10 cellular contexts compared by ENCODE assay signal in genomic region chr12:46659844-46660243, GRCh38.
A peak's percentile ranks its signal among the peaks of the same experiment; 100 is the strongest.
DNase-seq lines count a peak whose midpoint lies in the region; ATAC-seq and TF ChIP-seq lines count a peak whose summit lies in the region.
"Had no signal": no experiment of that assay in that cellular context is flagged by ENCODE, and none has a peak within 500 bp of the region (broad histone marks: within the 10 kb centered on the region; RNA-seq: fewer than 3 reads in every experiment).

No MANE protein-coding gene starts in this region.

- peak overlapping the region; percentile 50 for H3K27ac Mint-ChIP-seq in Calu3 (ENCODE audit: unreplicated experiment)
- peak overlapping the region in 1 of 8 donors; percentile 54 for H3K27ac Mint-ChIP-seq in CD8-positive, alpha-beta memory T cell

- H3K27ac ChIP-seq in esophagus (ENCODE audit: low read depth in 2 of 2, low read length in 1 of 2) (peak overlapping the region; percentile 49 to 65), psoas muscle (peak overlapping the region; percentile 80)
- no peak overlapping the region for H3K27ac ChIP-seq in CD8-positive, alpha-beta memory T cell (ENCODE audit: low read depth, low read length)

- intact Hi-C loops in Calu3 (cut with micrococcal nuclease; ENCODE audit: unreplicated experiment), result loop anchor here (2.0 to 5.0 kb wide), 4 partner anchors 167 to 318 kb away; no protein-coding TSS in a partner anchor
- intact Hi-C loops in psoas muscle (cut with DNase I), result loop anchor here (2.0 to 10.0 kb wide), 8 partner anchors 103 to 393 kb away; partner anchors contain the start of genes SLC38A2 (in 2 of the 2) and SLC38A1 (in 1 of the 2)

- H3K4me1 Mint-ChIP-seq in Calu3 (ENCODE audit: low read depth, unreplicated experiment), result peaks cover 47% of the 10 kb centered on the region
- peaks cover 19 to 24% (median 22%) of the 10 kb centered on the region in 3 donors for H3K4me1 Mint-ChIP-seq in CD8-positive, alpha-beta memory T cell

- H3K4me1 ChIP-seq in esophagus (ENCODE audit: control insufficient read depth in 2 of 2, insufficient read depth in 2 of 2, low read length in 1 of 2) (no peaks in the 10 kb centered on the region), psoas muscle (peaks cover 61% of the 10 kb centered on the region)
- H3K4me1 ChIP-seq in CD8-positive, alpha-beta memory T cell (ENCODE audit: insufficient read depth, low read length), result peaks cover 21% of the 10 kb centered on the region

- 15 to 27% methylated on average over 4 of the region's 4 CpGs for WGBS in esophagus, 2 donors
- 7 to 32% (median 12%) methylated on average over 4 of the region's 4 CpGs for WGBS in psoas muscle, 3 donors

- CTCF ChIA-PET in Calu3 (lab: Charles Lee), result no interaction called here
- CTCF ChIA-PET in CD8-positive, alpha-beta memory T cell (lab: Charles Lee), result no interaction called here

- no peaks in the 10 kb centered on the region for H3K9me3 Mint-ChIP-seq in Calu3 (ENCODE audit: low read depth, unreplicated experiment)
- no peaks in the 10 kb centered on the region for H3K9me3 Mint-ChIP-seq in CD8-positive, alpha-beta memory T cell

- no peaks in the 10 kb centered on the region for H3K36me3 Mint-ChIP-seq in Calu3 (ENCODE audit: insufficient read depth, unreplicated experiment)
- H3K36me3 Mint-ChIP-seq in CD8-positive, alpha-beta memory T cell, result peaks cover 0 to 17% (median 0%) of the 10 kb centered on the region in 3 donors

- H3K27me3 Mint-ChIP-seq in Calu3 (ENCODE audit: unreplicated experiment), result no peaks in the 10 kb centered on the region
- H3K27me3 Mint-ChIP-seq in CD8-positive, alpha-beta memory T cell, result peaks cover 1 to 3% of the 10 kb centered on the region in 2 donors

- DNase-seq in Calu3 (no peak), NCI-H69 (lab: John Stamatoyannopoulos, UW) (peak; percentile 75), psoas muscle (no peak), RKO (ENCODE audit: low spot score) (no peak), globus pallidus (ENCODE audit: low spot score) (no peak)
- DNase-seq in CD8-positive, alpha-beta memory T cell, result no peak
- DNase-seq: activated naive CD4-positive, alpha-beta T cell treated with Interleukin-2 at 50 U/mL for 16 hours; NCI-H1105 treated with DMSO at 0.1 percent for 48 hours had no signal

- no TSS peak for BruUV-seq in Calu3 (replicated peaks; lab: Mats Ljungman, UMichigan)

- no peak for TF ChIP-seq CTCF in Calu3 (IDR thresholded peaks at IDR 0.05; ENCODE audit: unreplicated experiment)
- no peak for TF ChIP-seq CTCF in psoas muscle (IDR thresholded peaks at IDR 0.05)

- POLR2A ChIA-PET in CD8-positive, alpha-beta memory T cell (lab: Charles Lee), result no interaction called here

- no peak for ATAC-seq in psoas muscle
- ATAC-seq in HG02610 (IDR thresholded peaks at IDR 0.05; ENCODE audit: unreplicated experiment), result no peak

- H3K9me3 ChIP-seq in esophagus (ENCODE audit: control insufficient read depth in 2 of 2, insufficient read depth in 1 of 2, low read depth in 1 of 2, low read length in 1 of 2) (no peaks in the 10 kb centered on the region), psoas muscle (no peaks in the 10 kb centered on the region)
- no peaks in the 10 kb centered on the region for H3K9me3 ChIP-seq in CD8-positive, alpha-beta memory T cell (ENCODE audit: low read length)

- no peak overlapping the region for H3K4me3 Mint-ChIP-seq in Calu3 (ENCODE audit: low read depth, unreplicated experiment)
- H3K4me3 Mint-ChIP-seq in CD8-positive, alpha-beta memory T cell, result no peak overlapping the region

- H3K27me3 ChIP-seq in esophagus (ENCODE audit: control insufficient read depth in 1 of 2, insufficient read depth in 2 of 2, low read length in 2 of 2) (no peaks in the 10 kb centered on the region), psoas muscle (ENCODE audit: insufficient read depth in 3 of 3, low read length in 2 of 3) (no peaks in the 10 kb centered on the region)
- no peaks in the 10 kb centered on the region for H3K27me3 ChIP-seq in CD8-positive, alpha-beta memory T cell (ENCODE audit: insufficient read depth, low read length, poor library complexity, severe bottlenecking)

- H3K36me3 ChIP-seq in esophagus (ENCODE audit: control insufficient read depth in 2 of 2, insufficient read depth in 2 of 2, low read length in 1 of 2) (no peaks in the 10 kb centered on the region), psoas muscle (ENCODE audit: insufficient read depth in 1 of 2, low read depth in 1 of 2) (no peaks in the 10 kb centered on the region)
- H3K36me3 ChIP-seq in CD8-positive, alpha-beta memory T cell (ENCODE audit: insufficient read depth, low read length), result no peaks in the 10 kb centered on the region

- H3K4me3 ChIP-seq in esophagus (ENCODE audit: low read depth in 1 of 2, low read length in 2 of 2) (no peak overlapping the region), psoas muscle (peak overlapping the region; percentile 41)
- H3K4me3 ChIP-seq in CD8-positive, alpha-beta memory T cell (ENCODE audit: low read length), result no peak overlapping the region
